ENCODE assay signal across 8 cellular contexts in the genomic region with DNA sequence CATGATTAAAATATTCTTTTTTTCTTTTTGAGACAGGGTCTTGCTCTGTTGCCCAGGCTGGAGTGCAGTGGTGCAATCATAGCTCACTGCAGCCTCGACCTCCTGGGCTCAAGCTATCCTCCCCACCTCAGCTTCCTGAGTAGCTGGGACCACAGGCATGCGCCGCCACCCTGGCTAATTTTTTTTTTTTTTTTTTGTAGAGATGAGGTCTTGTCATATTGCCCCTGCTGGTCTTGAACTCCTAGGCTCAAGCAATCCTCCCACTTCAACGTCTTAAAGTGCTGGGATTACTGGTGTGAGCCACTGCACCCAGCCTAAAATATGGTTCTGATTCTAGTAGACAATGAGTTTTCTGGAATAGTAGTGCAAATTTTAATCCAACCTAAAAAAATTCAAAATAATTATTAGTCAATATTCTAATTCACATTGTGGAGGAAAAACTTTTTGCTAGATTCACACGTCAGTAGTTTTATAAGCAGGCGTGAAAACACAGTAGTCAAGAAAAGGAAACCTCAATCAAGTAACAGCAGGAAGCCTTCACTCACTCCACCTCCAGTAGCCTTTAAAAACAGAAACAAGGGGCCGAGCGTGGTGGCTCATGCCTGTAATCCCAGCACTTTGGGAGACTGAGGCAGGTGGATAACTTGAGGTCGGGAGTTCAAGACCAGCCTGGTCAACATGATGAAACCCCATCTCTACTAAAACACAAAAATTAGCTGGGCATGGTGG.
DNase-seq lines count a peak whose midpoint lies in the region; ATAC-seq and TF ChIP-seq lines count a peak whose summit lies in the region.
"Not testable (repeated sequence)": the region's sequence is repeated elsewhere in the genome, so short reads cannot be mapped to it uniquely, and the experiment has no call there.

No MANE protein-coding gene starts in this region.

- H3K9me3 ChIP-seq in CD8-positive, alpha-beta T cell (ENCODE audit: low read length): not testable (repeated sequence)

- POLR2A ChIA-PET in CD8-positive, alpha-beta T cell (lab: Charles Lee): interaction anchor here (0.5 to 0.6 kb wide), 2 partner anchors 421 to 785 kb away, joined by 3 to 5 read pairs; no protein-coding TSS in a partner anchor
- POLR2A ChIA-PET in activated CD8-positive, alpha-beta T cell treated with anti-CD3 and anti-CD28 coated beads for 36 hours (lab: Charles Lee): interaction anchor here (1.2 kb wide), 1 partner anchor 56 kb away, joined by 4 read pairs; no protein-coding TSS in a partner anchor

- H3K36me3 Mint-ChIP-seq in CD8-positive, alpha-beta T cell; activated CD8-positive, alpha-beta T cell treated with anti-CD3 and anti-CD28 coated beads for 36 hours (ENCODE audit: low read depth); natural killer cell: not testable (repeated sequence)

- TF ChIP-seq CTCF in CD8-positive, alpha-beta T cell (IDR thresholded peaks at IDR 0.05); activated CD8-positive, alpha-beta T cell treated with anti-CD3 and anti-CD28 coated beads for 36 hours (IDR thresholded peaks at IDR 0.05); natural killer cell (IDR thresholded peaks at IDR 0.05): not testable (repeated sequence)

- H3K4me3 ChIP-seq in CD8-positive, alpha-beta T cell (ENCODE audit: low read depth, low read length): not testable (repeated sequence)

- not testable (repeated sequence) for H3K27me3 ChIP-seq in CD8-positive, alpha-beta T cell (ENCODE audit: insufficient read depth, low read length)

- not testable (repeated sequence) for DNase-seq in CD8-positive, alpha-beta T cell; natural killer cell
- DNase-seq in activated CD8-positive, alpha-beta T cell treated with anti-CD3 and anti-CD28 coated beads for 36 hours: peak; percentile 13

- H3K4me1 Mint-ChIP-seq in CD8-positive, alpha-beta T cell (ENCODE audit: low read depth): peaks cover 20% of the 10 kb centered on the region
- H3K4me1 Mint-ChIP-seq in activated CD8-positive, alpha-beta T cell treated with anti-CD3 and anti-CD28 coated beads for 36 hours (ENCODE audit: low read depth): peaks cover 18% of the 10 kb centered on the region
- peaks cover 42 to 48% of the 10 kb centered on the region in 2 donors for H3K4me1 Mint-ChIP-seq in natural killer cell

- H3K27ac Mint-ChIP-seq in CD8-positive, alpha-beta T cell: peak overlapping the region; percentile 72
- not testable (repeated sequence) for H3K27ac Mint-ChIP-seq in activated CD8-positive, alpha-beta T cell treated with anti-CD3 and anti-CD28 coated beads for 36 hours
- peak overlapping the region; percentile 87 to 92 for H3K27ac Mint-ChIP-seq in natural killer cell

- not testable (repeated sequence) for H3K27me3 Mint-ChIP-seq in CD8-positive, alpha-beta T cell (ENCODE audit: low read depth); activated CD8-positive, alpha-beta T cell treated with anti-CD3 and anti-CD28 coated beads for 36 hours; natural killer cell (ENCODE audit: low read depth in 2 of 2)

- H3K4me3 Mint-ChIP-seq in CD8-positive, alpha-beta T cell; activated CD8-positive, alpha-beta T cell treated with anti-CD3 and anti-CD28 coated beads for 36 hours: not testable (repeated sequence)
- H3K4me3 Mint-ChIP-seq in natural killer cell: peak overlapping the region; percentile 83

- CTCF ChIA-PET in CD8-positive, alpha-beta T cell (lab: Charles Lee): not testable (repeated sequence)
- CTCF ChIA-PET in activated CD8-positive, alpha-beta T cell treated with anti-CD3 and anti-CD28 coated beads for 36 hours (lab: Charles Lee): interaction anchor here (1.6 kb wide), 1 partner anchor 8 kb away, joined by 6 read pairs; no protein-coding TSS in a partner anchor

- ATAC-seq in CD8-positive, alpha-beta T cell: not testable (repeated sequence)
- ATAC-seq in GM18517 (IDR thresholded peaks at IDR 0.05; ENCODE audit: unreplicated experiment): peak; percentile 53
- peak; percentile 54 for ATAC-seq in GM19438 (IDR thresholded peaks at IDR 0.05; ENCODE audit: low read depth, unreplicated experiment)
- ATAC-seq in GM21576 (IDR thresholded peaks at IDR 0.05; ENCODE audit: unreplicated experiment): peak; percentile 79
- ATAC-seq in HG02870 (IDR thresholded peaks at IDR 0.05; ENCODE audit: unreplicated experiment): peak; percentile 42
- ATAC-seq in HG03378 (IDR thresholded peaks at IDR 0.05; ENCODE audit: unreplicated experiment): peak; percentile 64
- ATAC-seq in activated CD8-positive, alpha-beta T cell treated with anti-CD3 and anti-CD28 coated beads for 36 hours: peak; percentile 49
- ATAC-seq in natural killer cell: peak; percentile 86 to 89 (median 88)

- H3K27ac ChIP-seq in CD8-positive, alpha-beta T cell (ENCODE audit: low read depth, low read length): not testable (repeated sequence)

- not testable (repeated sequence) for H3K36me3 ChIP-seq in CD8-positive, alpha-beta T cell (ENCODE audit: insufficient read depth, low read length)

- H3K4me1 ChIP-seq in CD8-positive, alpha-beta T cell (ENCODE audit: insufficient read depth, low read length): peaks cover 10% of the 10 kb centered on the region

- intact Hi-C loops in CD8-positive, alpha-beta T cell (cut with DNase I, micrococcal nuclease); activated CD8-positive, alpha-beta T cell treated with anti-CD3 and anti-CD28 coated beads for 36 hours (cut with micrococcal nuclease): not testable (repeated sequence)
- intact Hi-C loops in natural killer cell (cut with micrococcal nuclease): loop anchor here (2.0 kb wide), 1 partner anchor 112 kb away; no protein-coding TSS in a partner anchor

- not testable (repeated sequence) for H3K9me3 Mint-ChIP-seq in CD8-positive, alpha-beta T cell; activated CD8-positive, alpha-beta T cell treated with anti-CD3 and anti-CD28 coated beads for 36 hours; natural killer cell
